ENCODE assay signal across 21 cellular contexts in genomic region chr6:70456725-70457124, GRCh38.
"Had no signal": no experiment of that assay in that cellular context is flagged by ENCODE, and none has a peak within 500 bp of the region (broad histone marks: within the 10 kb centered on the region; RNA-seq: fewer than 3 reads in every experiment).

No MANE protein-coding gene starts in this region.

- H3K4me1 ChIP-seq: testis had no signal

- H3K9me3 Mint-ChIP-seq: activated T-cell treated with anti-CD3 and anti-CD28 coated beads, Interleukin-2, amount 50 U/mL, for 4 hours; activated T-helper 2 cell treated with anti-CD3 and anti-CD28 coated beads, Interferon-gamma antibody, Interleukin-2, Interleukin-4, amounts not matched to agents 10 μg/mL and 5 μg/mL and 100 μg/mL, durations not matched to agents 14 hours and 24 hours and 36 hours; immature natural killer cell had no signal

- H3K27ac Mint-ChIP-seq: activated naive CD8-positive, alpha-beta T cell treated with anti-CD3 and anti-CD28 coated beads for 36 hours; activated T-helper 2 cell treated with anti-CD3 and anti-CD28 coated beads, Interferon-gamma antibody, Interleukin-2, Interleukin-4, amounts not matched to agents 10 μg/mL and 5 μg/mL and 100 μg/mL, durations not matched to agents 14 hours and 24 hours and 36 hours; immature natural killer cell; stimulated activated memory B cell treated with anti-CD40 and anti-IgM and Interleukin-4, amounts not matched to agents 10 μg/mL and 1 μg/mL and 100 μg/mL, for 72 hours; T-helper 17 cell; type B pancreatic cell had no signal

- H3K4me3 Mint-ChIP-seq: activated naive CD8-positive, alpha-beta T cell treated with anti-CD3 and anti-CD28 coated beads for 36 hours; activated T-cell treated with anti-CD3 and anti-CD28 coated beads, Interleukin-2, amount 50 U/mL, for 4 hours; immature natural killer cell; stimulated activated memory B cell treated with anti-CD40 and anti-IgM and Interleukin-4, amounts not matched to agents 10 μg/mL and 1 μg/mL and 100 μg/mL, for 72 hours; T-helper 17 cell; type B pancreatic cell had no signal

- H3K9me3 ChIP-seq: testis had no signal

- H3K4me3 ChIP-seq: coronary artery, smooth muscle cell, testis had no signal

- H3K27me3 ChIP-seq: testis had no signal

- DNase-seq: activated CD4-positive, alpha-beta T cell treated with anti-CD3 and anti-CD28 coated beads for 4 hours; activated CD4-positive, alpha-beta T cell treated with anti-CD3 and anti-CD28 coated beads, Interleukin-2, amount 50 U/mL, for 48 hours; activated CD4-positive, CD25-positive, alpha-beta regulatory T cell; activated CD8-positive, alpha-beta memory T cell treated with anti-CD3 and anti-CD28 coated beads, Interleukin-2, amount 50 U/mL, for 48 hours; activated naive CD4-positive, alpha-beta T cell; activated naive CD8-positive, alpha-beta T cell treated with anti-CD3 and anti-CD28 coated beads for 36 hours; activated T-cell treated with anti-CD3 and anti-CD28 coated beads, Interleukin-2, amount 50 U/mL, for 4 hours; foreskin fibroblast; immature natural killer cell; midbrain; nucleus accumbens; stimulated activated CD4-positive, alpha-beta T cell treated with anti-CD3 and anti-CD28 coated beads, Interleukin-15, amount 100 ng/mL, for 24 hours; SW 1271; T-helper 17 cell; testis had no signal

- H3K27me3 Mint-ChIP-seq: activated naive CD8-positive, alpha-beta T cell treated with anti-CD3 and anti-CD28 coated beads for 36 hours; stimulated activated memory B cell treated with anti-CD40 and anti-IgM and Interleukin-4, amounts not matched to agents 10 μg/mL and 1 μg/mL and 100 μg/mL, for 72 hours; T-helper 17 cell; type B pancreatic cell had no signal

- H3K27ac ChIP-seq: coronary artery, epithelial cell of prostate, testis had no signal

- H3K4me1 Mint-ChIP-seq: T-helper 17 cell had no signal
